8 cellular contexts compared by ENCODE assay signal in genomic region chr11:33869511-33870422, GRCh38. TPM values are rescaled to one million over a fixed set of nuclear protein-coding genes. Genes with fewer than 3 reads are reported as not detected.
A peak's percentile ranks its signal among the peaks of the same experiment; 100 is the strongest.
DNase-seq lines count a peak whose midpoint lies in the region; ATAC-seq and TF ChIP-seq lines count a peak whose summit lies in the region.

No MANE protein-coding gene starts in this region.

- no peak for TF ChIP-seq CTCF in activated CD8-positive, alpha-beta T cell treated with anti-CD3 and anti-CD28 coated beads for 36 hours (IDR thresholded peaks at IDR 0.05)

- H3K4me1 ChIP-seq in neuron (ENCODE audit: insufficient read depth, low read length): peaks cover 6% of the 10 kb centered on the region

- H3K9me3 Mint-ChIP-seq in activated CD8-positive, alpha-beta T cell treated with anti-CD3 and anti-CD28 coated beads for 36 hours: no peaks in the 10 kb centered on the region

- peak overlapping the region; percentile 94 for H2AFZ ChIP-seq in neuron (ENCODE audit: low read depth, low read length)

- H3K9me3 ChIP-seq in neuron (ENCODE audit: low read length): no peaks in the 10 kb centered on the region

- CTCF ChIA-PET in activated CD8-positive, alpha-beta T cell treated with anti-CD3 and anti-CD28 coated beads for 36 hours (lab: Charles Lee): interaction anchor here (0.9 to 3.5 kb wide), 5 partner anchors 9 to 118 kb away, joined by 3 to 15 read pairs (median 5); no protein-coding TSS in a partner anchor

- peaks cover 80% of the 10 kb centered on the region for H3K27me3 ChIP-seq in neuron (ENCODE audit: insufficient read depth, low read length)

- H3K4me3 ChIP-seq in neuron (ENCODE audit: low read length): peak overlapping the region; percentile 48

- no peaks in the 10 kb centered on the region for H3K36me3 Mint-ChIP-seq in activated CD8-positive, alpha-beta T cell treated with anti-CD3 and anti-CD28 coated beads for 36 hours (ENCODE audit: low read depth)

- no peaks in the 10 kb centered on the region for H3K36me3 ChIP-seq in neuron (ENCODE audit: insufficient read depth, low read length)

- peaks cover 13% of the 10 kb centered on the region for H3K4me1 Mint-ChIP-seq in activated CD8-positive, alpha-beta T cell treated with anti-CD3 and anti-CD28 coated beads for 36 hours (ENCODE audit: low read depth)

- H3K4me3 Mint-ChIP-seq in activated CD8-positive, alpha-beta T cell treated with anti-CD3 and anti-CD28 coated beads for 36 hours: peak overlapping the region; percentile 71

- POLR2A ChIA-PET in activated CD8-positive, alpha-beta T cell treated with anti-CD3 and anti-CD28 coated beads for 36 hours (lab: Charles Lee): interaction anchor here (0.9 to 1.1 kb wide), 2 partner anchors 10 to 25 kb away, joined by 3 read pairs; no protein-coding TSS in a partner anchor

- peak; percentile 44 for ATAC-seq in GM21529 (IDR thresholded peaks at IDR 0.05; ENCODE audit: unreplicated experiment)
- ATAC-seq in activated CD8-positive, alpha-beta T cell treated with anti-CD3 and anti-CD28 coated beads for 36 hours: peak; percentile 72
- no peak for ATAC-seq in HG03469 (IDR thresholded peaks at IDR 0.05; ENCODE audit: unreplicated experiment)

- peaks cover 62% of the 10 kb centered on the region for H3K27me3 Mint-ChIP-seq in activated CD8-positive, alpha-beta T cell treated with anti-CD3 and anti-CD28 coated beads for 36 hours

- no peak overlapping the region for H3K27ac Mint-ChIP-seq in activated CD8-positive, alpha-beta T cell treated with anti-CD3 and anti-CD28 coated beads for 36 hours

- peak; percentile 54 for DNase-seq in DMS79 treated with DMSO at 0.1 percent for 48 hours (lab: John Stamatoyannopoulos, UW)
- peak; percentile 6 for DNase-seq in NCI-H146 treated with DMSO at 0.1 percent for 48 hours (lab: John Stamatoyannopoulos, UW; ENCODE audit: unreplicated experiment)
- DNase-seq in activated CD8-positive, alpha-beta T cell treated with anti-CD3 and anti-CD28 coated beads for 36 hours: peak; percentile 23
- DNase-seq in globus pallidus (ENCODE audit: low spot score): peak; percentile 59
- no peak for DNase-seq in OCI-M2 (lab: John Stamatoyannopoulos, UW; ENCODE audit: unreplicated experiment)

- intact Hi-C loops in activated CD8-positive, alpha-beta T cell treated with anti-CD3 and anti-CD28 coated beads for 36 hours (cut with micrococcal nuclease): loop anchor here (2.0 kb wide), 1 partner anchor 21 kb away; no protein-coding TSS in a partner anchor

RNA-seq across cellular contexts. Expression of gene LMO2, which starts 22.1 kb away (rescaled TPM):
- total RNA-seq in activated CD8-positive, alpha-beta T cell treated with anti-CD3 and anti-CD28 coated beads for 36 hours: not detected
